Comparison of ENCODE assay signal across 17 cellular contexts in genomic region chr6:42938428-42938796, GRCh38. TPM values are rescaled to one million over a fixed set of nuclear protein-coding genes. Genes with fewer than 3 reads are reported as not detected.
"Had no signal": no experiment of that assay in that cellular context is flagged by ENCODE, and none has a peak within 500 bp of the region (broad histone marks: within the 10 kb centered on the region; RNA-seq: fewer than 3 reads in every experiment).

No MANE protein-coding gene starts in this region.

- H3K4me3 ChIP-seq: gastroesophageal sphincter, heart right ventricle, mucosa of descending colon, smooth muscle cell had no signal

- H3K27ac Mint-ChIP-seq: progenitor cell of endocrine pancreas had no signal

- H3K4me3 Mint-ChIP-seq: activated naive CD8-positive, alpha-beta T cell had no signal

- H3K27ac ChIP-seq: gastroesophageal sphincter, heart right ventricle had no signal

- H3K9me3 ChIP-seq: gastroesophageal sphincter, heart right ventricle, mucosa of descending colon had no signal

- ATAC-seq: gastroesophageal sphincter; naive thymus-derived CD4-positive, alpha-beta T cell had no signal

- H3K4me2 ChIP-seq: smooth muscle cell had no signal

- DNase-seq: activated effector memory CD4-positive, alpha-beta T cell treated with anti-CD3 and anti-CD28 coated beads, Interleukin-2, amount 50 U/mL, for 16 hours; anterior cingulate cortex; dermis blood vessel endothelial cell; heart right ventricle; mammary epithelial cell; mucosa of descending colon; naive thymus-derived CD4-positive, alpha-beta T cell; nucleus accumbens; T-helper 9 cell had no signal

- H3K27me3 Mint-ChIP-seq: activated naive CD8-positive, alpha-beta T cell; naive thymus-derived CD4-positive, alpha-beta T cell; progenitor cell of endocrine pancreas had no signal

- H3K9me3 Mint-ChIP-seq: naive thymus-derived CD4-positive, alpha-beta T cell had no signal

- H3K27me3 ChIP-seq: gastroesophageal sphincter, heart right ventricle had no signal

RNA-seq across cellular contexts. Expression of gene GNMT, which starts 22.1 kb away (rescaled TPM):
- total RNA-seq: dermis blood vessel endothelial cell, epithelial cell of proximal tubule, smooth muscle cell had no signal

RNA-seq across cellular contexts. Expression of gene PTCRA, which starts 22.6 kb away (rescaled TPM):
- total RNA-seq: cerebellum, dermis blood vessel endothelial cell, epithelial cell of proximal tubule, gastroesophageal sphincter, heart right ventricle, left lobe of liver, mammary epithelial cell, mucosa of descending colon, progenitor cell of endocrine pancreas, right cardiac atrium, smooth muscle cell had no signal
